In genomic region chr11:86803136-86803535, GRCh38 we compare ENCODE assay signal across 1 cellular context.
TF ChIP-seq lines count a peak whose summit lies in the region.

No MANE protein-coding gene starts in this region.

TF ChIP-seq in HCT116, 20 proteins besides CTCF, POLR2A, EP300 and RAD21 (continued from another document):
- TF ChIP-seq REST (IDR thresholded peaks at IDR 0.05; ENCODE audit: low read depth) (no peak), EZH2 (IDR thresholded peaks at IDR 0.05) (no peak), ZNF274 (IDR thresholded peaks at IDR 0.05; ENCODE audit: low read depth, low read length) (no peak), ZFX (IDR thresholded peaks at IDR 0.05) (no peak)
